26 cellular contexts compared by ENCODE assay signal in genomic region chr12:15783288-15783687, GRCh38.
"Had no signal": no experiment of that assay in that cellular context is flagged by ENCODE, and none has a peak within 500 bp of the region (broad histone marks: within the 10 kb centered on the region; RNA-seq: fewer than 3 reads in every experiment).

No MANE protein-coding gene starts in this region.

- H3K4me3 ChIP-seq: esophagus squamous epithelium, lower lobe of right lung, mucosa of descending colon, prostate gland, sigmoid colon, suprapubic skin, transverse colon, vagina had no signal

- H3K27ac ChIP-seq: esophagus squamous epithelium, lower lobe of right lung, neutrophil, prostate gland, suprapubic skin, transverse colon, vagina had no signal

- H3K9me3 ChIP-seq: esophagus squamous epithelium, lower lobe of right lung, mucosa of descending colon, neutrophil, prostate gland, sigmoid colon, suprapubic skin, transverse colon, vagina had no signal

- ATAC-seq: effector memory CD8-positive, alpha-beta T cell; left colon; left ventricle myocardium superior; lower lobe of right lung; mucosa of descending colon; natural killer cell treated with Interleukin-12 subunit alpha and Interleukin-12 subunit beta and Interleukin-15 and Interleukin-18, amount 100 ng/mL, for 72 hours; right cardiac atrium; stimulated activated naive B cell treated with anti-CD40 and anti-IgM and Interleukin-4, amounts not matched to agents 10 μg/mL and 1 μg/mL and 100 μg/mL, for 72 hours; stimulated activated naive CD8-positive, alpha-beta T cell treated with anti-CD3 and anti-CD28 coated beads, Interleukin-15, amount 100 ng/mL, for 72 hours had no signal

- H3K27me3 ChIP-seq: esophagus squamous epithelium, sigmoid colon, suprapubic skin, vagina had no signal

- DNase-seq: cortex of kidney; effector memory CD8-positive, alpha-beta T cell; erythroblast; esophagus squamous epithelium; hypothalamus; immature natural killer cell; islet precursor cell; kidney glomerular epithelial cell; left colon; left ventricle myocardium superior; lower lobe of right lung; mucosa of descending colon; naive B cell; right cardiac atrium; sigmoid colon; small intestine; stimulated activated CD4-positive, alpha-beta T cell treated with anti-CD3 and anti-CD28 coated beads, Interleukin-15, amount 100 ng/mL, for 24 hours; stimulated activated CD4-positive, alpha-beta T cell treated with anti-CD3 and anti-CD28 coated beads, Interleukin-2, amount 100 ng/mL, for 48 hours; stimulated activated naive B cell treated with anti-CD40 and anti-IgM and Interleukin-4, amounts not matched to agents 10 μg/mL and 1 μg/mL and 100 μg/mL, for 72 hours; stimulated activated naive CD8-positive, alpha-beta T cell treated with anti-CD3 and anti-CD28 coated beads, Interleukin-15, amount 100 ng/mL, for 72 hours; transverse colon had no signal

- H3K36me3 ChIP-seq: esophagus squamous epithelium, lower lobe of right lung, neutrophil, prostate gland, suprapubic skin, transverse colon, vagina had no signal
